In the genomic region with DNA sequence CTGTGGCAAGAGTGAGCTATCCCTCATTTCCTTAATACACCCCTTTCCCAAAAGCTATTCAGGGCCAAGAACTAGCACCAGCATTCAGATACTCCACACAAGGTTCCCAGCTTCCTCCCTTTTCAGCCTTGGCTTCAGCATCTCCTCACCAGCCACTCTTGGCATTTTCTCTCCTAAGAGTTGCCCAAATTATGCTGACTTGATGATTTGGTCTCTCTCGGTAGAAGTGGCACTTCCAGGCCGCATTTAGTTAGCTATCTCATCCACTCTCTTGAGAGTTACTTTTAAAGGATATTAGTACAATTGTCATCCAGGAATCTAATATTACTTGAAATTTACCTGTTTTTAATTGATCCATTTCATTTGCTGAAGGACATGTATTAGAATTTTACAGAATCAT, we compare ENCODE assay signal across 3 cellular contexts.
TF ChIP-seq lines count a peak whose summit lies in the region.

No MANE protein-coding gene starts in this region.

TF ChIP-seq in A549, 52 proteins besides CTCF, POLR2A, EP300 and RAD21 (continued from another document):
- no peak for TF ChIP-seq KDM1A (IDR thresholded peaks at IDR 0.05; ENCODE audit: low read depth)
TF ChIP-seq in A549: peak in this region for 1.

TF ChIP-seq in IMR-90, 13 proteins besides CTCF, POLR2A, EP300 and RAD21 (continued from another document):
- TF ChIP-seq SMC3 (IDR thresholded peaks at IDR 0.05; ENCODE audit: low read depth, low read length) (no peak), USF2 (IDR thresholded peaks at IDR 0.05; ENCODE audit: low read depth, low read length) (no peak), BHLHE40 (IDR thresholded peaks at IDR 0.05; ENCODE audit: low read depth, low read length) (no peak), FOS (IDR thresholded peaks at IDR 0.05; ENCODE audit: low read depth, low read length) (no peak)
TF ChIP-seq in IMR-90: peak in this region for 1.

TF ChIP-seq in WTC11, 78 proteins besides CTCF, POLR2A, EP300 and RAD21 (continued from another document):
- TF ChIP-seq CBFB (CRISPR knock-in tag; IDR thresholded peaks at IDR 0.05; ENCODE audit: low read depth) (no peak), PRRX2 (CRISPR knock-in tag; IDR thresholded peaks at IDR 0.05) (no peak), OVOL2 (CRISPR knock-in tag; IDR thresholded peaks at IDR 0.05; ENCODE audit: borderline replicate concordance) (no peak), CDX4 (CRISPR knock-in tag; IDR thresholded peaks at IDR 0.05; ENCODE audit: borderline replicate concordance) (no peak), ZNF416 (CRISPR knock-in tag; IDR thresholded peaks at IDR 0.05) (no peak), TEAD4 (CRISPR knock-in tag; IDR thresholded peaks at IDR 0.05) (no peak), IRF1 (CRISPR knock-in tag; IDR thresholded peaks at IDR 0.05) (no peak), FOXK1 (CRISPR knock-in tag; IDR thresholded peaks at IDR 0.05) (no peak), NFYB (CRISPR knock-in tag; conservative IDR thresholded peaks at IDR 0.05; ENCODE audit: low read depth) (no peak), GTF2I (CRISPR knock-in tag; conservative IDR thresholded peaks at IDR 0.05) (no peak), E2F4 (CRISPR knock-in tag; IDR thresholded peaks at IDR 0.05; ENCODE audit: borderline replicate concordance, low read depth) (no peak), ZBTB21 (CRISPR knock-in tag; IDR thresholded peaks at IDR 0.05; ENCODE audit: borderline replicate concordance) (no peak), TEAD1 (CRISPR knock-in tag; IDR thresholded peaks at IDR 0.05) (no peak), SP1 (CRISPR knock-in tag; conservative IDR thresholded peaks at IDR 0.05) (no peak), ATF1 (CRISPR knock-in tag; IDR thresholded peaks at IDR 0.05) (no peak)
- TF ChIP-seq, protein P1, sequence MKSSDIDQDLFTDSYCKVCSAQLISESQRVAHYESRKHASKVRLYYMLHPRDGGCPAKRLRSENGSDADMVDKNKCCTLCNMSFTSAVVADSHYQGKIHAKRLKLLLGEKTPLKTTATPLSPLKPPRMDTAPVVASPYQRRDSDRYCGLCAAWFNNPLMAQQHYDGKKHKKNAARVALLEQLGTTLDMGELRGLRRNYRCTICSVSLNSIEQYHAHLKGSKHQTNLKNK (CRISPR knock-in tag; IDR thresholded peaks at IDR 0.05): no peak
- TF ChIP-seq, protein P2, sequence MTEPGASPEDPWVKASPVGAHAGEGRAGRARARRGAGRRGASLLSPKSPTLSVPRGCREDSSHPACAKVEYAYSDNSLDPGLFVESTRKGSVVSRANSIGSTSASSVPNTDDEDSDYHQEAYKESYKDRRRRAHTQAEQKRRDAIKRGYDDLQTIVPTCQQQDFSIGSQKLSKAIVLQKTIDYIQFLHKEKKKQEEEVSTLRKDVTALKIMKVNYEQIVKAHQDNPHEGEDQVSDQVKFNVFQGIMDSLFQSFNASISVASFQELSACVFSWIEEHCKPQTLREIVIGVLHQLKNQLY (CRISPR knock-in tag; IDR thresholded peaks at IDR 0.05): no peak
- TF ChIP-seq, protein P3, sequence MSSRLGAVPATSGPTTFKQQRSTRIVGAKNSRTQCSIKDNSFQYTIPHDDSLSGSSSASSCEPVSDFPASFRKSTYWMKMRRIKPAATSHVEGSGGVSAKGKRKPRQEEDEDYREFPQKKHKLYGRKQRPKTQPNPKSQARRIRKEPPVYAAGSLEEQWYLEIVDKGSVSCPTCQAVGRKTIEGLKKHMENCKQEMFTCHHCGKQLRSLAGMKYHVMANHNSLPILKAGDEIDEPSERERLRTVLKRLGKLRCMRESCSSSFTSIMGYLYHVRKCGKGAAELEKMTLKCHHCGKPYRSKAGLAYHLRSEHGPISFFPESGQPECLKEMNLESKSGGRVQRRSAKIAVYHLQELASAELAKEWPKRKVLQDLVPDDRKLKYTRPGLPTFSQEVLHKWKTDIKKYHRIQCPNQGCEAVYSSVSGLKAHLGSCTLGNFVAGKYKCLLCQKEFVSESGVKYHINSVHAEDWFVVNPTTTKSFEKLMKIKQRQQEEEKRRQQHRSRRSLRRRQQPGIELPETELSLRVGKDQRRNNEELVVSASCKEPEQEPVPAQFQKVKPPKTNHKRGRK (CRISPR knock-in tag; IDR thresholded peaks at IDR 0.05; ENCODE audit: borderline replicate concordance): no peak
